Comparison of ENCODE assay signal across 21 cellular contexts in the genomic region with DNA sequence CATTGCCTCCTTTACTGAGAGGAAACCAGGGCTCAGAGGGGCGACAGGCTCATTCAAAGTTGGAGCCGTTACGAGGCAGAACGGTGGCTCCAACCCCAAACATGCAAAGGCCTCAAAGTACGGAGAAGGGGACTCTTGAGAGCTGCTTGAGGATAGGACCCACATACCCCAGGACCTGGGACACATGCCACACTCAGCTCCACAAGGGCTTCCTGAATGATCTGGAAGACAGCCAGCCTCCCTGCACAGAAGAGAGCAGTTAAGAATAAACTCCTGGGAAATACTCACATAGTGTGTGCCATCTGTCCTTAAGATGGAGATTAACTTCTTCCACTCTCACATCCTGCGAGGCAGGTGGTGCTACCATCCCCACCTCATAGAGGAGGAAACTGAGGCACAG. TPM values are rescaled to one million over a fixed set of nuclear protein-coding genes. Genes with fewer than 3 reads are reported as not detected.
DNase-seq lines count a peak whose midpoint lies in the region; ATAC-seq and TF ChIP-seq lines count a peak whose summit lies in the region.
"Had no signal": no experiment of that assay in that cellular context is flagged by ENCODE, and none has a peak within 500 bp of the region (broad histone marks: within the 10 kb centered on the region; RNA-seq: fewer than 3 reads in every experiment).

No MANE protein-coding gene starts in this region.

- peaks cover 12% of the 10 kb centered on the region; the same call in 1 of the 2 replicates for H3F3A ChIP-seq in GM23338 (replicated peaks; ENCODE audit: low read depth)

- DNase-seq in EH (ENCODE audit: low read depth) (peak; percentile 49), NCI-H524 treated with DMSO at 0.1 percent for 48 hours (lab: John Stamatoyannopoulos, UW) (peak; percentile 66), choroid plexus epithelial cell (ENCODE audit: low read depth) (peak; percentile 50), lung microvascular endothelial cell (ENCODE audit: low read depth in 2 of 2) (peak; percentile 37 to 43), GM23338 (ENCODE audit: low spot score) (no peak)
- DNase-seq in activated CD4-positive, alpha-beta T cell treated with anti-CD3 and anti-CD28 coated beads, Interleukin-2, amount 50 U/mL, for 4 hours, result no peak
- DNase-seq in stimulated activated naive CD4-positive, alpha-beta T cell (lab: John Stamatoyannopoulos, UW), result no peak
- DNase-seq: activated naive CD4-positive, alpha-beta T cell; body of pancreas; effector CD4-positive, alpha-beta T cell; mesendoderm; MV-4-11; NCI-H345; T-helper 1 cell; uterus had no signal

- peaks cover 25% of the 10 kb centered on the region for H3K36me3 ChIP-seq in GM23338 (ENCODE audit: insufficient read depth)
- H3K36me3 ChIP-seq: neutrophil, uterus had no signal

- no peaks in the 10 kb centered on the region for H3K27me3 ChIP-seq in GM23338 (ENCODE audit: insufficient read depth)
- H3K27me3 ChIP-seq: body of pancreas, neutrophil, uterus had no signal

- H3K27me3 Mint-ChIP-seq in GM23338 (ENCODE audit: insufficient read depth, low read depth, poor library complexity), result peaks cover 33% of the 10 kb centered on the region

- no peak overlapping the region for H2AFZ ChIP-seq in GM23338

- no peaks in the 10 kb centered on the region for H3K4me1 Mint-ChIP-seq in GM23338

- no peaks in the 10 kb centered on the region; the same call in 2 of the 3 replicates for H3K9me3 Mint-ChIP-seq in GM23338

- H3K4me2 ChIP-seq in GM23338, result no peak overlapping the region

- peaks cover 97% of the 10 kb centered on the region for H3K36me3 Mint-ChIP-seq in GM23338 (ENCODE audit: low read depth)

- TF ChIP-seq CTCF in choroid plexus epithelial cell (conservative IDR thresholded peaks at IDR 0.05; ENCODE audit: low read depth, low read length), result no peak
- no peak for TF ChIP-seq CTCF in GM23338 (conservative IDR thresholded peaks at IDR 0.05; ENCODE audit: low read depth in 2 of 2)

- H3K27ac ChIP-seq in GM23338 (ENCODE audit: low read depth), result no peak overlapping the region
- H3K27ac ChIP-seq: body of pancreas, neutrophil, uterus had no signal

- no peak overlapping the region for H3K4me3 ChIP-seq in choroid plexus epithelial cell (ENCODE audit: low read depth, low read length)
- no peak overlapping the region for H3K4me3 ChIP-seq in GM23338
- H3K4me3 ChIP-seq: body of pancreas, uterus had no signal

- H3K9me2 ChIP-seq in GM23338 (ENCODE audit: insufficient read depth), result no peaks in the 10 kb centered on the region

- no peaks in the 10 kb centered on the region for H3K79me2 ChIP-seq in GM23338 (replicated peaks; ENCODE audit: insufficient read depth)

- no peak overlapping the region for H3K27ac Mint-ChIP-seq in GM23338

- H3K4me3 Mint-ChIP-seq in GM23338, result no peak overlapping the region

- ATAC-seq in HG03442 (IDR thresholded peaks at IDR 0.05; ENCODE audit: unreplicated experiment), result no peak
- no peak for ATAC-seq in GM23338
- ATAC-seq: body of pancreas had no signal

- H4K20me1 ChIP-seq in GM23338 (replicated peaks; ENCODE audit: insufficient read depth), result no peaks in the 10 kb centered on the region; the same call in 1 of the 2 replicates

- H3K4me1 ChIP-seq in GM23338 (ENCODE audit: insufficient read depth), result no peaks in the 10 kb centered on the region
- H3K4me1 ChIP-seq: body of pancreas, uterus had no signal

TF ChIP-seq in GM23338, 12 proteins besides CTCF, POLR2A, EP300 and RAD21:
- TF ChIP-seq, protein P1, sequence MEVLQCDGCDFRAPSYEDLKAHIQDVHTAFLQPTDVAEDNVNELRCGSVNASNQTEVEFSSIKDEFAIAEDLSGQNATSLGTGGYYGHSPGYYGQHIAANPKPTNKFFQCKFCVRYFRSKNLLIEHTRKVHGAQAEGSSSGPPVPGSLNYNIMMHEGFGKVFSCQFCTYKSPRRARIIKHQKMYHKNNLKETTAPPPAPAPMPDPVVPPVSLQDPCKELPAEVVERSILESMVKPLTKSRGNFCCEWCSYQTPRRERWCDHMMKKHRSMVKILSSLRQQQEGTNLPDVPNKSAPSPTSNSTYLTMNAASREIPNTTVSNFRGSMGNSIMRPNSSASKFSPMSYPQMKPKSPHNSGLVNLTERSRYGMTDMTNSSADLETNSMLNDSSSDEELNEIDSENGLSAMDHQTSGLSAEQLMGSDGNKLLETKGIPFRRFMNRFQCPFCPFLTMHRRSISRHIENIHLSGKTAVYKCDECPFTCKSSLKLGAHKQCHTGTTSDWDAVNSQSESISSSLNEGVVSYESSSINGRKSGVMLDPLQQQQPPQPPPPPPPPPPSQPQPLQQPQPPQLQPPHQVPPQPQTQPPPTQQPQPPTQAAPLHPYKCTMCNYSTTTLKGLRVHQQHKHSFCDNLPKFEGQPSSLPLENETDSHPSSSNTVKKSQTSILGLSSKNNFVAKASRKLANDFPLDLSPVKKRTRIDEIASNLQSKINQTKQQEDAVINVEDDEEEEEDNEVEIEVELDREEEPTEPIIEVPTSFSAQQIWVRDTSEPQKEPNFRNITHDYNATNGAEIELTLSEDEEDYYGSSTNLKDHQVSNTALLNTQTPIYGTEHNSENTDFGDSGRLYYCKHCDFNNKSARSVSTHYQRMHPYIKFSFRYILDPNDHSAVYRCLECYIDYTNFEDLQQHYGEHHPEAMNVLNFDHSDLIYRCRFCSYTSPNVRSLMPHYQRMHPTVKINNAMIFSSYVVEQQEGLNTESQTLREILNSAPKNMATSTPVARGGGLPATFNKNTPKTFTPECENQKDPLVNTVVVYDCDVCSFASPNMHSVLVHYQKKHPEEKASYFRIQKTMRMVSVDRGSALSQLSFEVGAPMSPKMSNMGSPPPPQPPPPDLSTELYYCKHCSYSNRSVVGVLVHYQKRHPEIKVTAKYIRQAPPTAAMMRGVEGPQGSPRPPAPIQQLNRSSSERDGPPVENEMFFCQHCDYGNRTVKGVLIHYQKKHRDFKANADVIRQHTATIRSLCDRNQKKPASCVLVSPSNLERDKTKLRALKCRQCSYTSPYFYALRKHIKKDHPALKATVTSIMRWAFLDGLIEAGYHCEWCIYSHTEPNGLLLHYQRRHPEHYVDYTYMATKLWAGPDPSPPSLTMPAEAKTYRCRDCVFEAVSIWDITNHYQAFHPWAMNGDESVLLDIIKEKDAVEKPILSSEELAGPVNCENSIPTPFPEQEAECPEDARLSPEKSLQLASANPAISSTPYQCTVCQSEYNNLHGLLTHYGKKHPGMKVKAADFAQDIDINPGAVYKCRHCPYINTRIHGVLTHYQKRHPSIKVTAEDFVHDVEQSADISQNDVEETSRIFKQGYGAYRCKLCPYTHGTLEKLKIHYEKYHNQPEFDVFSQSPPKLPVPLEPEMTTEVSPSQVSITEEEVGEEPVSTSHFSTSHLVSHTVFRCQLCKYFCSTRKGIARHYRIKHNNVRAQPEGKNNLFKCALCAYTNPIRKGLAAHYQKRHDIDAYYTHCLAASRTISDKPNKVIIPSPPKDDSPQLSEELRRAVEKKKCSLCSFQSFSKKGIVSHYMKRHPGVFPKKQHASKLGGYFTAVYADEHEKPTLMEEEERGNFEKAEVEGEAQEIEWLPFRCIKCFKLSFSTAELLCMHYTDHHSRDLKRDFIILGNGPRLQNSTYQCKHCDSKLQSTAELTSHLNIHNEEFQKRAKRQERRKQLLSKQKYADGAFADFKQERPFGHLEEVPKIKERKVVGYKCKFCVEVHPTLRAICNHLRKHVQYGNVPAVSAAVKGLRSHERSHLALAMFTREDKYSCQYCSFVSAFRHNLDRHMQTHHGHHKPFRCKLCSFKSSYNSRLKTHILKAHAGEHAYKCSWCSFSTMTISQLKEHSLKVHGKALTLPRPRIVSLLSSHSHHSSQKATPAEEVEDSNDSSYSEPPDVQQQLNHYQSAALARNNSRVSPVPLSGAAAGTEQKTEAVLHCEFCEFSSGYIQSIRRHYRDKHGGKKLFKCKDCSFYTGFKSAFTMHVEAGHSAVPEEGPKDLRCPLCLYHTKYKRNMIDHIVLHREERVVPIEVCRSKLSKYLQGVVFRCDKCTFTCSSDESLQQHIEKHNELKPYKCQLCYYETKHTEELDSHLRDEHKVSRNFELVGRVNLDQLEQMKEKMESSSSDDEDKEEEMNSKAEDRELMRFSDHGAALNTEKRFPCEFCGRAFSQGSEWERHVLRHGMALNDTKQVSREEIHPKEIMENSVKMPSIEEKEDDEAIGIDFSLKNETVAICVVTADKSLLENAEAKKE (CRISPR knock-in tag; IDR thresholded peaks at IDR 0.05), result no peak
- TF ChIP-seq EZH2 (IDR thresholded peaks at IDR 0.05; ENCODE audit: low read depth, unreplicated experiment) (no peak), ZNF114 (CRISPR knock-in tag; IDR thresholded peaks at IDR 0.05) (no peak), NANOG (IDR thresholded peaks at IDR 0.05; ENCODE audit: borderline replicate concordance) (no peak)
TF ChIP-seq in GM23338: peak in this region for 0.

RNA-seq across cellular contexts. Expression of a gene that starts 26.6 kb away (rescaled TPM):
- under 0.01 TPM in 1 of 2 replicates, not detected in the other for total RNA-seq in lung microvascular endothelial cell
- total RNA-seq in GM23338 (2014; rRNA removed; shearing (Covaris generic)), result 1.5 and 4.5 TPM in 2 replicates
- 0.89 and 1.1 TPM in 2 replicates for polyA plus RNA-seq in GM23338 (2016; fragmentation: Nextera tagmentation; extraction: Ambion mirVana)
- total RNA-seq: skeletal muscle tissue had no signal

RNA-seq across cellular contexts. Expression of a gene that starts 39.5 kb away (rescaled TPM):
- 120 and 142 TPM in 2 replicates for total RNA-seq in lung microvascular endothelial cell
- 363 and 387 TPM in 2 replicates for total RNA-seq in GM23338 (2014; rRNA removed; shearing (Covaris generic))
- 125 and 131 TPM in 2 replicates for polyA plus RNA-seq in GM23338 (2016; fragmentation: Nextera tagmentation; extraction: Ambion mirVana)

RNA-seq across cellular contexts. Expression of a gene that starts 42.6 kb away (rescaled TPM):
- not detected in 2 replicates for total RNA-seq in lung microvascular endothelial cell
- not detected in 2 replicates for total RNA-seq in GM23338 (2014; rRNA removed; shearing (Covaris generic))
- 0.86 TPM in 1 of 2 replicates, not detected in the other for polyA plus RNA-seq in GM23338 (2016; fragmentation: Nextera tagmentation; extraction: Ambion mirVana)
- total RNA-seq: body of pancreas, frontal cortex, H4, uterus had no signal
- polyA plus RNA-seq: BJ had no signal

Comparison
In these comparisons a context has a peak if more than half of its experiments do, and no peak if none do; other contexts are left out.
1. DNase-seq: peak in EH (single experiment), NCI-H524 treated with DMSO at 0.1 percent for 48 hours (single experiment), choroid plexus epithelial cell (single experiment) and lung microvascular endothelial cell (2 of 2); none in activated CD4-positive, alpha-beta T cell treated with anti-CD3 and anti-CD28 coated beads, Interleukin-2, amount 50 U/mL, for 4 hours (0 of 2), stimulated activated naive CD4-positive, alpha-beta T cell (0 of 6) and GM23338 (single experiment).